In the genomic region with DNA sequence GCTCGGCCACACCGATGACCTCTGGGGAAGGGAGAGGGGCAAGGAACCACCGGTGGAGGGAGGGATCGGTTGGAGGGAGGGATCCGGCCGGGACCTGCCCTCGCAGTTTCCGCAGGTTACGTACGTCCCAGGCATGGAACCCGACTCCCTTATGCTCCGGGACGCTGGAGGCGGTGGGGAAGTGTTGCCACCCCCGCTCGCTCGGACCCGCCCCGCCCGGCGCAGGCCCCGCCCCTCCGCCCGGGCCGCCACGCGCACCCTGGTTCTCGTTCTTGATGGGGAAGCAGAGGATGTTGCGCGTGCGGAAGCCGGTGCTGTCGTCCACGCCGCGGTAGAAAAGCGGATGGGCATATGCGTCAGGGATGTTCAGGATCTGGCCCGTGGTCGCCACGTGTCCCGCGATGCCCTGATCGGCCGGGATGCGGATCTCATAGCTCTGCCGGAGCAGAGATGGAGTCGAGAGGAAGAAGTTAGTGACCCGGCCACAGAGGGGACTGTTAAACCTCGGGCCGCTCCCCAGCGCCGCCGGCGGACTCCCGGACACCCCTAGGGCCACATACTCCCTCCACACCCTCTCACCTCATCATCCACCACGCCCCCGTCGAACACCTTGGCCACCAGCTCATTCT, we compare ENCODE assay signal across 8 cellular contexts.
DNase-seq lines count a peak whose midpoint lies in the region; FAIRE-seq and TF ChIP-seq lines count a peak whose summit lies in the region.

No MANE protein-coding gene starts in this region.

- H3K27ac ChIP-seq in ACC112 (ENCODE audit: low read depth, low read length) (no peak overlapping the region), neural progenitor cell (no peak overlapping the region), transverse colon (no peak overlapping the region)

- H3K4me2 ChIP-seq in neural progenitor cell, result peak overlapping the region; percentile 77

- no peak for FAIRE-seq in HTR-8/SVneo (lab: Jason Lieb, UNC)

- no peaks in the 10 kb centered on the region for H3K79me2 ChIP-seq in ACC112 (ENCODE audit: control insufficient read depth, insufficient read depth, low read length, unreplicated experiment)
- no peaks in the 10 kb centered on the region for H3K79me2 ChIP-seq in neural progenitor cell (ENCODE audit: low read depth)

- peak overlapping the region; percentile 70 for H3K4me3 ChIP-seq in ACC112 (ENCODE audit: low read depth, low read length)
- H3K4me3 ChIP-seq in neural progenitor cell, result peak overlapping the region; percentile 40
- peak overlapping the region in 1 of 4 donors; percentile 15 for H3K4me3 ChIP-seq in transverse colon

- no peaks in the 10 kb centered on the region for H3F3A ChIP-seq in neural progenitor cell (ENCODE audit: low read depth)

- peak overlapping the region; percentile 50 for H3K27ac Mint-ChIP-seq in activated CD4-positive, alpha-beta T cell treated with anti-CD3 and anti-CD28 coated beads, Interleukin-2, amount 10 ng/mL, durations not matched to agents 24 days and 14 days
- H3K27ac Mint-ChIP-seq in endothelial cell (ENCODE audit: unreplicated experiment), result no peak overlapping the region
- H3K27ac Mint-ChIP-seq in neural progenitor cell, result no peak overlapping the region

- WGBS in transverse colon (ENCODE audit: low coverage in 1 of 2), 2 donors, result 12% methylated on average over 34 of the region's 59 CpGs; no CpG with 5 or more reads in 1 of the 2 donors

- H3K4me1 ChIP-seq in ACC112 (ENCODE audit: control insufficient read depth, insufficient read depth, low read length, unreplicated experiment) (peaks cover 8% of the 10 kb centered on the region), neural progenitor cell (peaks cover 6% of the 10 kb centered on the region), transverse colon (peaks cover 0 to 14% (median 3%) of the 10 kb centered on the region in 4 donors)

- H3K4me1 Mint-ChIP-seq in activated CD4-positive, alpha-beta T cell treated with anti-CD3 and anti-CD28 coated beads, Interleukin-2, amount 10 ng/mL, durations not matched to agents 24 days and 14 days, result peaks cover 22% of the 10 kb centered on the region
- peaks cover 12% of the 10 kb centered on the region for H3K4me1 Mint-ChIP-seq in endothelial cell (ENCODE audit: unreplicated experiment)
- H3K4me1 Mint-ChIP-seq in neural progenitor cell, result peaks cover 3% of the 10 kb centered on the region

- TF ChIP-seq CTCF in endothelial cell (IDR thresholded peaks at IDR 0.05; ENCODE audit: unreplicated experiment), result no peak
- no peak for TF ChIP-seq CTCF in neural progenitor cell (IDR thresholded peaks at IDR 0.05)
- TF ChIP-seq CTCF in transverse colon (IDR thresholded peaks at IDR 0.05), result no peak

- no peaks in the 10 kb centered on the region for H3K9me3 Mint-ChIP-seq in activated CD4-positive, alpha-beta T cell treated with anti-CD3 and anti-CD28 coated beads, Interleukin-2, amount 10 ng/mL, durations not matched to agents 24 days and 14 days
- H3K9me3 Mint-ChIP-seq in endothelial cell (ENCODE audit: unreplicated experiment), result no peaks in the 10 kb centered on the region
- no peaks in the 10 kb centered on the region for H3K9me3 Mint-ChIP-seq in neural progenitor cell

- intact Hi-C loops in activated CD4-positive, alpha-beta T cell treated with anti-CD3 and anti-CD28 coated beads, Interleukin-2, amount 10 ng/mL, durations not matched to agents 24 days and 14 days (cut with micrococcal nuclease), result no loop called here
- intact Hi-C loops in transverse colon (cut with DNase I; ENCODE audit: low total_unique reads), result no loop called here

- H4K20me1 ChIP-seq in neural progenitor cell (ENCODE audit: low read depth), result peaks cover 10% of the 10 kb centered on the region

- no peaks in the 10 kb centered on the region for H3K36me3 Mint-ChIP-seq in activated CD4-positive, alpha-beta T cell treated with anti-CD3 and anti-CD28 coated beads, Interleukin-2, amount 10 ng/mL, durations not matched to agents 24 days and 14 days (ENCODE audit: low read depth)
- H3K36me3 Mint-ChIP-seq in endothelial cell (ENCODE audit: low read depth, unreplicated experiment) (peaks cover 38% of the 10 kb centered on the region), neural progenitor cell (no peaks in the 10 kb centered on the region)

- peak; percentile 88 for DNase-seq in activated CD4-positive, alpha-beta T cell treated with anti-CD3 and anti-CD28 coated beads, Interleukin-2, amount 10 ng/mL, durations not matched to agents 24 days and 14 days
- DNase-seq in endothelial cell (ENCODE audit: low spot score) (peak; percentile 36), neural progenitor cell (ENCODE audit: low spot score) (peak; percentile 64), transverse colon (peak; percentile 60), DMS79 treated with DMSO at 0.1 percent for 48 hours (lab: John Stamatoyannopoulos, UW) (no peak), HTR-8/SVneo (ENCODE audit: insufficient read length, low spot score) (no peak), NCI-H128 (lab: John Stamatoyannopoulos, UW; ENCODE audit: unreplicated experiment) (no peak)

- in situ Hi-C loops in transverse colon (cut with MboI; ENCODE audit: low pct_ligation_motif_present in 1 of 4, low pct_unique_long_range_greater_than_20kb in 1 of 4, low sequenced_read_pairs in 3 of 4), result loop anchor here in 2 of 4 donors (10.0 kb wide), 1 partner anchor 60 kb away; no protein-coding TSS in a partner anchor

- TF ChIP-seq POLR2A in transverse colon (IDR thresholded peaks at IDR 0.05), result no peak

- peak overlapping the region; percentile 82 for H3K4me3 Mint-ChIP-seq in activated CD4-positive, alpha-beta T cell treated with anti-CD3 and anti-CD28 coated beads, Interleukin-2, amount 10 ng/mL, durations not matched to agents 24 days and 14 days
- no peak overlapping the region for H3K4me3 Mint-ChIP-seq in endothelial cell (ENCODE audit: unreplicated experiment)
- peak overlapping the region; percentile 41 for H3K4me3 Mint-ChIP-seq in neural progenitor cell

- TF ChIP-seq EP300 in transverse colon (IDR thresholded peaks at IDR 0.05; ENCODE audit: low read depth), result no peak

- H3K36me3 ChIP-seq in ACC112 (ENCODE audit: insufficient read depth, low read length) (no peaks in the 10 kb centered on the region), neural progenitor cell (no peaks in the 10 kb centered on the region), transverse colon (no peaks in the 10 kb centered on the region)

- peaks cover 46% of the 10 kb centered on the region for H3K27me3 Mint-ChIP-seq in activated CD4-positive, alpha-beta T cell treated with anti-CD3 and anti-CD28 coated beads, Interleukin-2, amount 10 ng/mL, durations not matched to agents 24 days and 14 days
- H3K27me3 Mint-ChIP-seq in endothelial cell (ENCODE audit: unreplicated experiment) (peaks cover 10% of the 10 kb centered on the region), neural progenitor cell (ENCODE audit: insufficient read depth, low read depth) (peaks cover 31% of the 10 kb centered on the region)

- H2AFZ ChIP-seq in ACC112 (ENCODE audit: low read length, unreplicated experiment), result peak overlapping the region; percentile 83
- peak overlapping the region; percentile 45 for H2AFZ ChIP-seq in neural progenitor cell (replicated peaks)

- H3K27me3 ChIP-seq in ACC112 (ENCODE audit: insufficient read depth, low read length) (peaks cover 17% of the 10 kb centered on the region), neural progenitor cell (peaks cover 77% of the 10 kb centered on the region), transverse colon (peaks cover 39% of the 10 kb centered on the region)

- H3K9me3 ChIP-seq in neural progenitor cell (ENCODE audit: low read depth), result no peaks in the 10 kb centered on the region
- H3K9me3 ChIP-seq in transverse colon, result no peaks in the 10 kb centered on the region

- no peak overlapping the region for H3K9ac ChIP-seq in neural progenitor cell

Comparison
In these comparisons a context has a peak if more than half of its experiments do, and no peak if none do; other contexts are left out.
1. DNase-seq: peak in activated CD4-positive, alpha-beta T cell treated with anti-CD3 and anti-CD28 coated beads, Interleukin-2, amount 10 ng/mL, durations not matched to agents 24 days and 14 days (single experiment), endothelial cell (single experiment), neural progenitor cell (single experiment) and transverse colon (single experiment); none in DMS79 treated with DMSO at 0.1 percent for 48 hours (single experiment), HTR-8/SVneo (single experiment) and NCI-H128 (single experiment).